Comparison of ENCODE assay signal across 9 cellular contexts in the genomic region with DNA sequence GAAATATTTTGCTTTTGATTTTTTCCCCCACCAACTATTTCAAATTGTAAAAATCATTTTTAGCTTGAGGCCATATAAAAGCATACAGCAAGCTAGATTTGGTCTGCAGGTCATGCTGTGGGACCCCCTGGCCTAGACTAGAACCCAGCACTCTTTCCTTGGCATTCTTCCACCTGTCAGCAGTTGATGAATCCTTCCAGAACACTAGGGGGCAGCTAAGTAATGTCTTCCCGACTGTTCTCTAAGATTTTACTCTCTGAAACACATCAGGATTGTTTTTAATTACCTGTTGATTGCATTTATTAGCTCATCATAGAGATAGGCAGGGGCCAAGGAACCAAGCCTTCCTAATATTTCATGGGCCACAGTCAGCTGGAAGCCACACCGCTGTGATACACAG.
DNase-seq lines count a peak whose midpoint lies in the region; TF ChIP-seq lines count a peak whose summit lies in the region.
"Had no signal": no experiment of that assay in that cellular context is flagged by ENCODE, and none has a peak within 500 bp of the region (broad histone marks: within the 10 kb centered on the region; RNA-seq: fewer than 3 reads in every experiment).

No MANE protein-coding gene starts in this region.

- no peaks in the 10 kb centered on the region for H3K36me3 Mint-ChIP-seq in Calu3 (ENCODE audit: insufficient read depth, unreplicated experiment)

- H3K9ac ChIP-seq in Karpas-422 (ENCODE audit: low read length) = no peak overlapping the region

- H3K4me1 ChIP-seq in Karpas-422 (ENCODE audit: low read length) (peaks cover 7% of the 10 kb centered on the region; the same call in 1 of the 2 replicates), osteoblast (ENCODE audit: insufficient read depth, low read length) (no peaks in the 10 kb centered on the region)

- H4K20me1 ChIP-seq in Karpas-422 (ENCODE audit: insufficient read depth, low read depth, low read length) (no peaks in the 10 kb centered on the region), osteoblast (ENCODE audit: insufficient read depth, low read length) (no peaks in the 10 kb centered on the region)

- peak; percentile 4 for DNase-seq in NCI-H1092 treated with DMSO at 0.1 percent for 48 hours (lab: John Stamatoyannopoulos, UW)
- no peak for DNase-seq in NCI-H1092 (lab: John Stamatoyannopoulos, UW)
- peak; percentile 58 for DNase-seq in Karpas-422
- DNase-seq in cardiac fibroblast (ENCODE audit: low read depth in 2 of 2) = peak in 1 of 2 donors; percentile 3
- DNase-seq in osteoblast (ENCODE audit: insufficient read length, low spot score, missing footprints) = no peak
- no peak for DNase-seq in activated CD8-positive, alpha-beta memory T cell treated with anti-CD3 and anti-CD28 coated beads, Interleukin-2, amount 50 U/mL, for 4 hours
- no peak for DNase-seq in Calu3
- no peak for DNase-seq in hippocampal formation (lab: John Stamatoyannopoulos, UW)
- DNase-seq: activated T-cell treated with anti-CD3 and anti-CD28 coated beads, Interleukin-2, amount 50 U/mL, for 72 hours had no signal

- H2AFZ ChIP-seq in Karpas-422 (ENCODE audit: low read length) (no peak overlapping the region), osteoblast (ENCODE audit: low read length) (no peak overlapping the region)

- peaks cover 6% of the 10 kb centered on the region for H3K9me3 Mint-ChIP-seq in Calu3 (ENCODE audit: low read depth, unreplicated experiment)

- no peak overlapping the region for H3K27ac ChIP-seq in Karpas-422 (ENCODE audit: low read length)
- no peak overlapping the region for H3K27ac ChIP-seq in osteoblast (ENCODE audit: low read depth, low read length)

- intact Hi-C loops in Calu3 (cut with micrococcal nuclease; ENCODE audit: unreplicated experiment) = no loop called here

- H3K36me3 ChIP-seq in Karpas-422 (ENCODE audit: insufficient read depth, low read length) (no peaks in the 10 kb centered on the region), osteoblast (ENCODE audit: insufficient read depth, low read length) (no peaks in the 10 kb centered on the region)

- TF ChIP-seq CTCF in cardiac fibroblast (IDR thresholded peaks at IDR 0.05; ENCODE audit: low read depth, low read length) (peak; percentile 31), osteoblast (IDR thresholded peaks at IDR 0.05; ENCODE audit: extremely low read depth, low read depth, low read length) (peak; percentile 52), Calu3 (IDR thresholded peaks at IDR 0.05; ENCODE audit: unreplicated experiment) (no peak)

- H3K9me3 ChIP-seq in Karpas-422 (ENCODE audit: low read length) (no peaks in the 10 kb centered on the region), osteoblast (ENCODE audit: low read depth, low read length) (no peaks in the 10 kb centered on the region)

- no TSS peak for BruUV-seq in Calu3 (replicated peaks; lab: Mats Ljungman, UMichigan)

- H3K27ac Mint-ChIP-seq in Calu3 (ENCODE audit: unreplicated experiment) = no peak overlapping the region
- H3K27ac Mint-ChIP-seq: activated T-cell treated with anti-CD3 and anti-CD28 coated beads, Interleukin-2, amount 50 U/mL, for 72 hours had no signal

- peaks cover 13% of the 10 kb centered on the region for H3K4me1 Mint-ChIP-seq in Calu3 (ENCODE audit: low read depth, unreplicated experiment)

- no peaks in the 10 kb centered on the region for H3K27me3 ChIP-seq in Karpas-422 (ENCODE audit: low read length)
- H3K27me3 ChIP-seq in osteoblast (ENCODE audit: insufficient read depth, low read length) = no peaks in the 10 kb centered on the region

- no peak overlapping the region for H3K4me3 ChIP-seq in Karpas-422 (ENCODE audit: low read length)
- H3K4me3 ChIP-seq in cardiac fibroblast (replicated peaks in 1 of 2; ENCODE audit: low read depth in 2 of 2, low read length in 2 of 2) = no peak overlapping the region
- H3K4me3 ChIP-seq in osteoblast (ENCODE audit: insufficient read depth, low read length) = no peak overlapping the region

- H3K27me3 Mint-ChIP-seq in Calu3 (ENCODE audit: unreplicated experiment) = no peaks in the 10 kb centered on the region

- H3K9me2 ChIP-seq in Karpas-422 (replicated peaks; ENCODE audit: insufficient read depth, low read length) = no peaks in the 10 kb centered on the region

- H3K79me2 ChIP-seq in Karpas-422 (ENCODE audit: low read length) (no peaks in the 10 kb centered on the region), osteoblast (ENCODE audit: insufficient read depth, low read length) (no peaks in the 10 kb centered on the region)

- no peak overlapping the region for H3K4me2 ChIP-seq in Karpas-422 (ENCODE audit: low read depth, low read length, poor library complexity, severe bottlenecking)
- no peak overlapping the region for H3K4me2 ChIP-seq in osteoblast (ENCODE audit: insufficient read depth, low read length)

- CTCF ChIA-PET in Calu3 (lab: Charles Lee) = interaction anchor here (0.6 to 1.5 kb wide), 2 partner anchors 12 to 109 kb away, joined by 3 to 10 read pairs; no protein-coding TSS in a partner anchor

- no peak overlapping the region for H3K4me3 Mint-ChIP-seq in Calu3 (ENCODE audit: low read depth, unreplicated experiment)
- H3K4me3 Mint-ChIP-seq: activated T-cell treated with anti-CD3 and anti-CD28 coated beads, Interleukin-2, amount 50 U/mL, for 72 hours had no signal

Comparison
In these comparisons a context has a peak if more than half of its experiments do, and no peak if none do; other contexts are left out.
1. DNase-seq: peak in NCI-H1092 treated with DMSO at 0.1 percent for 48 hours (single experiment) and Karpas-422 (single experiment); none in NCI-H1092 (single experiment), osteoblast (single experiment), activated CD8-positive, alpha-beta memory T cell treated with anti-CD3 and anti-CD28 coated beads, Interleukin-2, amount 50 U/mL, for 4 hours (single experiment), Calu3 (single experiment) and hippocampal formation (0 of 2).